ENCODE assay signal across 28 cellular contexts in genomic region chr4:81528979-81529378, GRCh38.
"Had no signal": no experiment of that assay in that cellular context is flagged by ENCODE, and none has a peak within 500 bp of the region (broad histone marks: within the 10 kb centered on the region; RNA-seq: fewer than 3 reads in every experiment).

No MANE protein-coding gene starts in this region.

- H3K36me3 ChIP-seq: stomach, suprapubic skin, thoracic aorta, thyroid gland, tibial artery, tibial nerve, transverse colon, upper lobe of left lung, upper lobe of right lung, uterus, vagina had no signal

- H3K27me3 ChIP-seq: stomach, suprapubic skin, testis, thyroid gland, tibial artery, tibial nerve, transverse colon, upper lobe of left lung, upper lobe of right lung, uterus, vagina had no signal

- H3K36me3 Mint-ChIP-seq: stimulated activated effector memory CD8-positive, alpha-beta T cell treated with anti-CD3 and anti-CD28 coated beads, Interleukin-12 subunit alpha, Interleukin-12 subunit beta, amount 100 ng/mL, for 72 hours; type B pancreatic cell had no signal

- H3K4me1 ChIP-seq: stomach, suprapubic skin, testis, thyroid gland, upper lobe of right lung, uterus, vagina had no signal

- ATAC-seq: stimulated activated effector memory CD8-positive, alpha-beta T cell treated with anti-CD3 and anti-CD28 coated beads, Interleukin-12 subunit alpha, Interleukin-12 subunit beta, amount 100 ng/mL, for 72 hours; stimulated activated memory B cell treated with anti-CD40 and anti-IgM and Interleukin-4, amounts not matched to agents 10 μg/mL and 1 μg/mL and 100 μg/mL, for 72 hours; stimulated activated naive B cell treated with anti-CD40 and anti-IgM and Interleukin-4, amounts not matched to agents 10 μg/mL and 1 μg/mL and 100 μg/mL, for 72 hours; stimulated activated naive CD8-positive, alpha-beta T cell treated with anti-CD3 and anti-CD28 coated beads, Interleukin-15, amount 100 ng/mL, for 72 hours; stimulated activated naive CD8-positive, alpha-beta T cell treated with anti-CD3 and anti-CD28 coated beads, Interleukin-15, Interleukin-2, amounts not matched to agents 100 U/mL and 50 U/mL, for 24 hours had no signal

- H3K27ac ChIP-seq: stomach, suprapubic skin, testis, thoracic aorta, thyroid gland, tibial artery, tibial nerve, transverse colon, upper lobe of left lung, upper lobe of right lung, uterus, vagina had no signal

- H3K4me1 Mint-ChIP-seq: stimulated activated effector memory CD8-positive, alpha-beta T cell treated with anti-CD3 and anti-CD28 coated beads, Interleukin-12 subunit alpha, Interleukin-12 subunit beta, amount 100 ng/mL, for 72 hours; stimulated activated naive CD8-positive, alpha-beta T cell treated with anti-CD3 and anti-CD28 coated beads, Interleukin-15, amount 100 ng/mL, for 72 hours had no signal

- H3K27ac Mint-ChIP-seq: stimulated activated effector memory CD8-positive, alpha-beta T cell treated with anti-CD3 and anti-CD28 coated beads, Interleukin-12 subunit alpha, Interleukin-12 subunit beta, amount 100 ng/mL, for 72 hours; stimulated activated memory B cell treated with anti-CD40 and anti-IgM and Interleukin-4, amounts not matched to agents 10 μg/mL and 1 μg/mL and 100 μg/mL, for 72 hours; stimulated activated naive B cell treated with anti-CD40 and anti-IgM and Interleukin-4, amounts not matched to agents 10 μg/mL and 1 μg/mL and 100 μg/mL, for 72 hours; stimulated activated naive CD8-positive, alpha-beta T cell treated with anti-CD3 and anti-CD28 coated beads, Interleukin-15, amount 100 ng/mL, for 72 hours; stimulated activated naive CD8-positive, alpha-beta T cell treated with anti-CD3 and anti-CD28 coated beads, Interleukin-15, Interleukin-2, amounts not matched to agents 100 ng/mL and 50 ng/mL, for 24 hours; type B pancreatic cell had no signal

- H3K4me3 ChIP-seq: stomach, suprapubic skin, testis, thoracic aorta, thyroid gland, tibial artery, tibial nerve, transverse colon, upper lobe of left lung, upper lobe of right lung, uterus, vagina had no signal

- H3K9me3 Mint-ChIP-seq: stimulated activated effector memory CD8-positive, alpha-beta T cell treated with anti-CD3 and anti-CD28 coated beads, Interleukin-12 subunit alpha, Interleukin-12 subunit beta, amount 100 ng/mL, for 72 hours; type B pancreatic cell had no signal

- H3K9me3 ChIP-seq: suprapubic skin, thoracic aorta, thyroid gland, tibial artery, transverse colon, upper lobe of right lung, uterus, vagina had no signal

- H3K27me3 Mint-ChIP-seq: stimulated activated memory B cell treated with anti-CD40 and anti-IgM and Interleukin-4, amounts not matched to agents 10 μg/mL and 1 μg/mL and 100 μg/mL, for 72 hours; stimulated activated naive B cell treated with anti-CD40 and anti-IgM and Interleukin-4, amounts not matched to agents 10 μg/mL and 1 μg/mL and 100 μg/mL, for 72 hours; stimulated activated naive CD8-positive, alpha-beta T cell treated with anti-CD3 and anti-CD28 coated beads, Interleukin-15, amount 100 ng/mL, for 72 hours; stimulated activated naive CD8-positive, alpha-beta T cell treated with anti-CD3 and anti-CD28 coated beads, Interleukin-15, Interleukin-2, amounts not matched to agents 100 ng/mL and 50 ng/mL, for 24 hours; type B pancreatic cell had no signal

- DNase-seq: stimulated activated CD4-positive, alpha-beta T cell treated with anti-CD3 and anti-CD28 coated beads, Interleukin-2, amount 100 ng/mL, for 48 hours; stimulated activated CD4-positive, alpha-beta T cell treated with anti-CD3 and anti-CD28 coated beads, Interleukin-4, amount 100 ng/mL, for 1 hour; stimulated activated CD4-positive, alpha-beta T cell treated with anti-CD3 and anti-CD28 coated beads, Interleukin-4, amount 100 ng/mL, for 24 hours; stimulated activated CD4-positive, alpha-beta T cell treated with anti-CD3 and anti-CD28 coated beads, Interleukin-4, amount 100 ng/mL, for 4 hours; stimulated activated CD8-positive, alpha-beta memory T cell treated with anti-CD3 and anti-CD28 coated beads, Interleukin-4, amount 100 ng/mL, for 48 hours; stimulated activated naive B cell treated with anti-CD40 and anti-IgM and Interleukin-4, amounts not matched to agents 10 μg/mL and 1 μg/mL and 100 μg/mL, for 72 hours; stimulated activated naive CD4-positive, alpha-beta T cell; stimulated activated naive CD4-positive, alpha-beta T cell treated with Interleukin-2 at 50 U/mL for 16 hours; stimulated activated naive CD8-positive, alpha-beta T cell treated with anti-CD3 and anti-CD28 coated beads, Interleukin-15, amount 100 ng/mL, for 72 hours; stimulated activated naive CD8-positive, alpha-beta T cell treated with anti-CD3 and anti-CD28 coated beads, Interleukin-15, Interleukin-2, amounts not matched to agents 100 U/mL and 50 U/mL, for 24 hours; stomach; substantia nigra; testis; tibial artery; transverse colon; trophoblast cell; upper lobe of left lung; upper lobe of right lung; uterus had no signal

- H3K4me3 Mint-ChIP-seq: stimulated activated effector memory CD8-positive, alpha-beta T cell treated with anti-CD3 and anti-CD28 coated beads, Interleukin-12 subunit alpha, Interleukin-12 subunit beta, amount 100 ng/mL, for 72 hours; stimulated activated memory B cell treated with anti-CD40 and anti-IgM and Interleukin-4, amounts not matched to agents 10 μg/mL and 1 μg/mL and 100 μg/mL, for 72 hours; stimulated activated naive B cell treated with anti-CD40 and anti-IgM and Interleukin-4, amounts not matched to agents 10 μg/mL and 1 μg/mL and 100 μg/mL, for 72 hours; stimulated activated naive CD8-positive, alpha-beta T cell treated with anti-CD3 and anti-CD28 coated beads, Interleukin-15, amount 100 ng/mL, for 72 hours; stimulated activated naive CD8-positive, alpha-beta T cell treated with anti-CD3 and anti-CD28 coated beads, Interleukin-15, Interleukin-2, amounts not matched to agents 100 ng/mL and 50 ng/mL, for 24 hours; type B pancreatic cell had no signal
